ENCODE assay signal across 9 cellular contexts in the genomic region with DNA sequence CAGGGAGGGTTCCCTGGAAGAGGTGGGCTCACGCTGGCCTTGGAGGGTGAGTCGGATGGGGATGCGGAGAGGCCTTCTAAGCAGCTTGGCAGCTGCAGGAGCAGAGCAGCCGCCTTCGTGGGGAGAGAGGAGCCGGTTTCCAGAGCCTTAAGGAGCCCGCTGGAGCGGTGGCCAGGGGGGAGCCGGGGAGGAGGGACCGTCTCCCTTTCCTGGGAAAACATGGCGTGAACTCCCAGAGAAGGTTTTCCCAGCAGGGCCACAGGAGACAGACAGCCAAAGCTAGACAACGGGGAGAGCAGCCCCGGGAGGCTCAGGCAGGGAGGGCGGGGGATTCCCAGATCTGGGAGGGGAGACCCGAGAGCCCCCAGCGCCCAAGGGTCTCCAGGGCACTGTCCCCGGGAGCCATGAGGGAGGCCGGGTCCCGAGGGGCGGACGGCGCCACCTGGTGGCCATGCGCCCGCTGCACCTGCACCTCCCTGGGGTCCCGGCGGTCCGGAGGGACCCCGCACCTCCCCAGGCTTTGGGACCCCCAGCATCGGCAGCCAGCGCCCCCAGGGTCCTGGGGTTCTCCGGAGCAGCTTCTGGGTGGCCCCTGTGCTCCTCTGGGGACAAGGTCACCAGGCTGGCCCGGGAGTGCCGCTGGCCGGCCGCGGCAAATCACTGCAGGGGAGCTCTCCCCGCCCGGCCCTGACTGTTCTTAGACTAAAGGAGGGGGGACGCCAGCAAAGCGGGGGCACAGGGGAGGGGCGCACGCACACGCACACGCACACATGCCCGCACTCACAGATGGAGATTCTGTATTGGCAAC. TPM values are rescaled to one million over a fixed set of nuclear protein-coding genes. Genes with fewer than 3 reads are reported as not detected.
A peak's percentile ranks its signal among the peaks of the same experiment; 100 is the strongest.
DNase-seq lines count a peak whose midpoint lies in the region; ATAC-seq and TF ChIP-seq lines count a peak whose summit lies in the region.
"Had no signal": no experiment of that assay in that cellular context is flagged by ENCODE, and none has a peak within 500 bp of the region (broad histone marks: within the 10 kb centered on the region; RNA-seq: fewer than 3 reads in every experiment).

No MANE protein-coding gene starts in this region.

- TF ChIP-seq EP300 in sigmoid colon (IDR thresholded peaks at IDR 0.05), result no peak

- H3K4me1 ChIP-seq in RWPE2 (ENCODE audit: insufficient read depth, poor library complexity, severe bottlenecking) (peaks cover 62% of the 10 kb centered on the region), sigmoid colon (peaks cover 0 to 13% (median 11%) of the 10 kb centered on the region in 4 donors)

- H3K36me3 ChIP-seq in RWPE2 (ENCODE audit: low read depth), result no peaks in the 10 kb centered on the region
- no peaks in the 10 kb centered on the region for H3K36me3 ChIP-seq in sigmoid colon

- 13 to 17% methylated on average over 45 of the region's 45 CpGs for WGBS in sigmoid colon, 2 donors

- H3K4me3 ChIP-seq in RWPE2 (ENCODE audit: severe bottlenecking) (no peak overlapping the region), sigmoid colon (peak overlapping the region in 2 of 4 donors; percentile 4 to 20)

- no peak for ATAC-seq in RWPE2 (ENCODE audit: low read depth)
- ATAC-seq in left cardiac atrium, result peak; percentile 71 to 74
- no peak for ATAC-seq in GM18873 (IDR thresholded peaks at IDR 0.05; ENCODE audit: low FRiP score, unreplicated experiment)
- no peak for ATAC-seq in GM19397 (IDR thresholded peaks at IDR 0.05; ENCODE audit: unreplicated experiment)

- H3K9me3 ChIP-seq in RWPE2 (ENCODE audit: severe bottlenecking), result no peaks in the 10 kb centered on the region
- H3K9me3 ChIP-seq in sigmoid colon, result no peaks in the 10 kb centered on the region

- peak; percentile 88 for TF ChIP-seq CTCF in RWPE2 (IDR thresholded peaks at IDR 0.05; ENCODE audit: poor library complexity, severe bottlenecking)
- peak; percentile 91 to 99 (median 98) for TF ChIP-seq CTCF in sigmoid colon (IDR thresholded peaks at IDR 0.05)

- H3K27me3 ChIP-seq in RWPE2 (ENCODE audit: insufficient read depth, poor library complexity, severe bottlenecking) (no peaks in the 10 kb centered on the region), sigmoid colon (peaks cover 0 to 3% (median 0%) of the 10 kb centered on the region in 3 donors)

- intact Hi-C loops in left cardiac atrium (cut with DNase I) (loop anchor here (2.0 to 5.0 kb wide), 3 partner anchors 138 to 180 kb away; no protein-coding TSS in a partner anchor), sigmoid colon (cut with DNase I) (loop anchor here (1.0 kb wide), 2 partner anchors 138 to 180 kb away; no protein-coding TSS in a partner anchor)

- DNase-seq in NCI-H524 (lab: John Stamatoyannopoulos, UW) (peak; percentile 13 to 33), NCI-H524 treated with DMSO at 0.1 percent for 48 hours (lab: John Stamatoyannopoulos, UW) (no peak), RWPE2 (ENCODE audit: low spot score) (no peak), left cardiac atrium (peak; percentile 60), sigmoid colon (no peak)
- peak; percentile 70 for DNase-seq in activated naive CD4-positive, alpha-beta T cell treated with anti-CD3 and anti-CD28 coated beads, Interleukin-2, amount 50 U/mL, for 16 hours

- no peak for TF ChIP-seq POLR2A in sigmoid colon (IDR thresholded peaks at IDR 0.05)

- H3K27ac ChIP-seq in RWPE2 (ENCODE audit: poor library complexity, severe bottlenecking) (peak overlapping the region; percentile 96), sigmoid colon (no peak overlapping the region)

RNA-seq across cellular contexts. Expression of a gene that starts 2.4 kb away (rescaled TPM):
- total RNA-seq in left cardiac atrium (not detected), sigmoid colon (not detected)
- polyA plus RNA-seq in sigmoid colon, result 1 to 10 TPM in 2 of 3 donors, not detected in 1; 1.8 to 5.4 TPM
- total RNA-seq: lung microvascular endothelial cell had no signal

RNA-seq across cellular contexts. Expression of a gene that starts 6.4 kb away (rescaled TPM):
- total RNA-seq in left cardiac atrium (under 1 TPM; 0.35 to 0.52 TPM), sigmoid colon (not detected)
- 1 to 10 TPM in 2 of 3 donors, not detected in 1; 1.7 to 2.4 TPM for polyA plus RNA-seq in sigmoid colon
- total RNA-seq: lung microvascular endothelial cell had no signal

RNA-seq across cellular contexts. Expression of a gene that starts 20.5 kb away (rescaled TPM):
- total RNA-seq in left cardiac atrium (10 to 100 TPM; 24.9 to 31.2 TPM), sigmoid colon (10 to 100 TPM in 2 of 4 donors, 1 to 10 TPM in 2; 8.7 to 32.7 (median 12.4) TPM)
- polyA plus RNA-seq in sigmoid colon, result 10 to 100 TPM; 46.0 to 80.2 (median 55.9) TPM
- total RNA-seq: lung microvascular endothelial cell had no signal

RNA-seq across cellular contexts. Expression of a gene that starts 59.3 kb away (rescaled TPM):
- under 1 TPM; 0.10 to 0.50 TPM for total RNA-seq in left cardiac atrium
- not detected for total RNA-seq in sigmoid colon
- under 1 TPM in 1 of 3 donors, not detected in 2; 0.13 TPM for polyA plus RNA-seq in sigmoid colon
- total RNA-seq: lung microvascular endothelial cell had no signal

Comparison
In these comparisons a context has a peak if more than half of its experiments do, and no peak if none do; other contexts are left out.
1. DNase-seq: peak in NCI-H524 (2 of 2), activated naive CD4-positive, alpha-beta T cell treated with anti-CD3 and anti-CD28 coated beads, Interleukin-2, amount 50 U/mL, for 16 hours (single experiment) and left cardiac atrium (single experiment); none in NCI-H524 treated with DMSO at 0.1 percent for 48 hours (single experiment), RWPE2 (single experiment) and sigmoid colon (single experiment).
2. ATAC-seq: peak in left cardiac atrium (2 of 2); none in RWPE2 (single experiment), GM18873 (single experiment) and GM19397 (single experiment).